In the genomic region with DNA sequence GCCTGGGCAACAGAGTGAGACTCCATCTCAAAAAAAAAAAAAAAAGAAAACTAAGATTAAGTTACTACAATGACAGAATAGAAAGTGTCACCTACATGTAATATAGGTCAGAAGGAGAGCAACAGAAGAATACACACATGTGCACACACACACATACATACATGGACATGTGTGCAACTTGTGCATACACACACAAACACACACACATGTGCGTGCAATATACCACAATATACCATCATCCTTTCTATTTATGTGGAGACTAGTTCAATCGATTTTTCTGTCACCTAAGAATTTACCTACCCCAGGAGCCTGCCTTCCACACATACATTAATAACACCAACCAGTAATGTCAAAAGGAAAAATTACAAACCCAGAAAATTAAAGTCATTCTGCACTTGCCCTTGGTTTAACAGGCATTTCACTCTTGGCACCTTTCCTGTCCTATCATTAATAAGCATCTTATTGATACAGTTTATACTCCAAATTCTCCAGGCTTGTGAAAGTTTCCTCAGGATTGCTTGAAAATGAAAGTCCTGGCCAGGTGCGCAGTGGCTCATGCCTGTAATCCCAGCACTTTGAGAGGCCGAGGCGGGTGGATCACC, we compare ENCODE assay signal across 31 cellular contexts. TPM values are rescaled to one million over a fixed set of nuclear protein-coding genes. Genes with fewer than 3 reads are reported as not detected.
"Had no signal": no experiment of that assay in that cellular context is flagged by ENCODE, and none has a peak within 500 bp of the region (broad histone marks: within the 10 kb centered on the region; RNA-seq: fewer than 3 reads in every experiment).

No MANE protein-coding gene starts in this region.

- H3K27me3 ChIP-seq: suprapubic skin, testis, thyroid gland, tibial nerve, transverse colon, upper lobe of left lung, upper lobe of right lung, uterus, vagina had no signal

- H3K36me3 ChIP-seq: stomach, suprapubic skin, thoracic aorta, thyroid gland, tibial artery, tibial nerve, transverse colon, upper lobe of left lung, upper lobe of right lung, uterus, vagina had no signal

- H3K27ac ChIP-seq: stomach, suprapubic skin, testis, thoracic aorta, thyroid gland, tibial artery, tibial nerve, transverse colon, upper lobe of left lung, upper lobe of right lung, uterus, vagina had no signal

- FAIRE-seq: urothelium cell line had no signal

- DNase-seq: stimulated activated CD4-positive, alpha-beta T cell treated with anti-CD3 and anti-CD28 coated beads, Interleukin-2, amount 100 ng/mL, for 48 hours; stimulated activated CD4-positive, alpha-beta T cell treated with anti-CD3 and anti-CD28 coated beads, Interleukin-4, amount 100 ng/mL, for 1 hour; stimulated activated CD4-positive, alpha-beta T cell treated with anti-CD3 and anti-CD28 coated beads, Interleukin-4, amount 100 ng/mL, for 24 hours; stimulated activated CD4-positive, alpha-beta T cell treated with anti-CD3 and anti-CD28 coated beads, Interleukin-4, amount 100 ng/mL, for 4 hours; stimulated activated CD8-positive, alpha-beta memory T cell treated with anti-CD3 and anti-CD28 coated beads, Interleukin-4, amount 100 ng/mL, for 48 hours; stimulated activated naive B cell treated with anti-CD40 and anti-IgM and Interleukin-4, amounts not matched to agents 10 μg/mL and 1 μg/mL and 100 μg/mL, for 72 hours; stimulated activated naive CD4-positive, alpha-beta T cell; stimulated activated naive CD4-positive, alpha-beta T cell treated with Interleukin-2 at 50 U/mL for 16 hours; stimulated activated naive CD8-positive, alpha-beta T cell treated with anti-CD3 and anti-CD28 coated beads, Interleukin-15, amount 100 ng/mL, for 72 hours; stimulated activated naive CD8-positive, alpha-beta T cell treated with anti-CD3 and anti-CD28 coated beads, Interleukin-15, Interleukin-2, amounts not matched to agents 100 U/mL and 50 U/mL, for 24 hours; stomach; substantia nigra; testis; thyroid gland; tibial artery; transverse colon; trophoblast cell; upper lobe of left lung; upper lobe of right lung; uterus had no signal

- H3K4me1 ChIP-seq: suprapubic skin, testis, thyroid gland, tibial artery, tibial nerve, upper lobe of right lung, uterus, vagina had no signal

- H3K4me3 ChIP-seq: stomach, suprapubic skin, testis, thoracic aorta, thyroid gland, tibial artery, tibial nerve, transverse colon, upper lobe of left lung, upper lobe of right lung, uterus, vagina had no signal

- ATAC-seq: stimulated activated effector memory CD8-positive, alpha-beta T cell treated with anti-CD3 and anti-CD28 coated beads, Interleukin-12 subunit alpha, Interleukin-12 subunit beta, amount 100 ng/mL, for 72 hours; stimulated activated memory B cell treated with anti-CD40 and anti-IgM and Interleukin-4, amounts not matched to agents 10 μg/mL and 1 μg/mL and 100 μg/mL, for 72 hours; stimulated activated naive B cell treated with anti-CD40 and anti-IgM and Interleukin-4, amounts not matched to agents 10 μg/mL and 1 μg/mL and 100 μg/mL, for 72 hours; stimulated activated naive CD8-positive, alpha-beta T cell treated with anti-CD3 and anti-CD28 coated beads, Interleukin-15, amount 100 ng/mL, for 72 hours; stimulated activated naive CD8-positive, alpha-beta T cell treated with anti-CD3 and anti-CD28 coated beads, Interleukin-15, Interleukin-2, amounts not matched to agents 100 U/mL and 50 U/mL, for 24 hours; upper lobe of right lung had no signal

- H3K9me3 ChIP-seq: stomach, suprapubic skin, testis, thoracic aorta, thyroid gland, tibial artery, tibial nerve, transverse colon, upper lobe of left lung, upper lobe of right lung, uterus, vagina had no signal

RNA-seq across cellular contexts. Expression of a gene that starts 2.5 kb away (rescaled TPM):
- total RNA-seq: stomach, subcutaneous adipose tissue, suprapubic skin, temporal lobe, testis, thyroid gland, transverse colon, upper lobe of right lung, ureter, urinary bladder, uterus, vagina had no signal

RNA-seq across cellular contexts. Expression of a gene that starts 27.5 kb away (rescaled TPM):
- total RNA-seq: subcutaneous adipose tissue, suprapubic skin, temporal lobe, thyroid gland, upper lobe of right lung, ureter, urinary bladder, uterus, vagina had no signal

RNA-seq across cellular contexts. Expression of a gene that starts 47.5 kb away (rescaled TPM):
- total RNA-seq: stomach, subcutaneous adipose tissue, suprapubic skin, temporal lobe, thyroid gland, transverse colon, upper lobe of right lung, ureter, urinary bladder, uterus, vagina had no signal
